Comparison of ENCODE assay signal across 23 cellular contexts in the genomic region with DNA sequence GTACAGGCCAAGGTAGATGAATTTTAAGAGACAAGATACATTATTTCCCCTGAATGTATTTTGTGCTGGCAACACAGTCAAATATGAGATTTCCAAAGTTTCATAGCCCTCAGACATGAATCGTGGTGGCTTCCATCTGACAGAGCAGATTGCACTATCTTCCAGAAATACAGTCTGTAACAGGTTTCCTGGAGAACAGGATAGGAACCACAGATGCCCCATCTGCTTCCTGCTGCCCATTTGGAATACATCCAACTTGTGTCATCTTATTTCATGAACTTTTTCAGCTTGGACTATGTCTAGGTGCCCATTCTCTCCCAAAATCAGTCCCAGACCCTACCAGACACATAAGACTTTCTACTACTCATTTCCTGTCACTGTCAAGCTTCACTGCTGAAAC.
DNase-seq lines count a peak whose midpoint lies in the region; ATAC-seq and TF ChIP-seq lines count a peak whose summit lies in the region.
"Had no signal": no experiment of that assay in that cellular context is flagged by ENCODE, and none has a peak within 500 bp of the region (broad histone marks: within the 10 kb centered on the region; RNA-seq: fewer than 3 reads in every experiment).

No MANE protein-coding gene starts in this region.

- TF ChIP-seq POLR2A in GM18505 (IDR thresholded peaks at IDR 0.05; ENCODE audit: borderline replicate concordance, extremely low read depth, insufficient read depth, insufficient read length): no peak

- DNase-seq in NCI-H82 (lab: John Stamatoyannopoulos, UW) (peak; percentile 4), NCI-H82 treated with DMSO at 0.1 percent for 48 hours (lab: John Stamatoyannopoulos, UW; ENCODE audit: unreplicated experiment) (no peak), NCI-H2171 (lab: John Stamatoyannopoulos, UW) (peak; percentile 33), cerebellar nuclear complex (lab: John Stamatoyannopoulos, UW) (peak; percentile 42 to 69), midbrain (lab: John Stamatoyannopoulos, UW) (no peak), NCI-H748 treated with DMSO at 0.1 percent for 48 hours (lab: John Stamatoyannopoulos, UW) (no peak)
- DNase-seq: 8988T; ACHN; BE2C; CD4-positive, CD25-positive, alpha-beta regulatory T cell; DMS53; IMR-90; NCI-H1048; NCI-H1417; NCI-H187; NCI-H2081 treated with DMSO at 0.1 percent for 48 hours; NCI-H526 treated with DMSO at 0.1 percent for 48 hours; NK-92 treated with Interleukin-12 subunit alpha and Interleukin-12 subunit beta, amount 100 ng/mL, for 24 hours; PC-3; SJCRH30 had no signal

- no peak for ATAC-seq in GM18505 (IDR thresholded peaks at IDR 0.05; ENCODE audit: unreplicated experiment)
- ATAC-seq: HCT116, PC-3, SK-N-SH treated with all-trans-retinoic acid at 6 μM for 48 hours had no signal

Comparison
In these comparisons a context has a peak if more than half of its experiments do, and no peak if none do; other contexts are left out.
1. DNase-seq: peak in NCI-H82 (single experiment), NCI-H2171 (single experiment) and cerebellar nuclear complex (2 of 2); none in NCI-H82 treated with DMSO at 0.1 percent for 48 hours (single experiment), midbrain (single experiment) and NCI-H748 treated with DMSO at 0.1 percent for 48 hours (single experiment).